18 cellular contexts compared by ENCODE assay signal in genomic region chr20:25160457-25160856, GRCh38. TPM values are rescaled to one million over a fixed set of nuclear protein-coding genes. Genes with fewer than 3 reads are reported as not detected.
DNase-seq lines count a peak whose midpoint lies in the region; ATAC-seq, FAIRE-seq and TF ChIP-seq lines count a peak whose summit lies in the region.
"Had no signal": no experiment of that assay in that cellular context is flagged by ENCODE, and none has a peak within 500 bp of the region (broad histone marks: within the 10 kb centered on the region; RNA-seq: fewer than 3 reads in every experiment).

No MANE protein-coding gene starts in this region.

- CTCF ChIA-PET in activated CD8-positive, alpha-beta memory T cell treated with anti-CD3 and anti-CD28 coated beads, Interleukin-2, amount 10 ng/mL, durations not matched to agents 7 days and 5 days (lab: Charles Lee): interaction anchor here (1.7 kb wide), 1 partner anchor 18 kb away, joined by 4 read pairs; no protein-coding TSS in a partner anchor

- H3K36me3 Mint-ChIP-seq in activated CD8-positive, alpha-beta memory T cell treated with anti-CD3 and anti-CD28 coated beads, Interleukin-2, amount 10 ng/mL, durations not matched to agents 7 days and 5 days: no peaks in the 10 kb centered on the region
- no peaks in the 10 kb centered on the region for H3K36me3 Mint-ChIP-seq in stimulated activated naive B cell treated with anti-CD40 and anti-IgM and Interleukin-4, amounts not matched to agents 10 μg/mL and 1 μg/mL and 100 μg/mL, for 72 hours

- H3K9ac ChIP-seq in kidney (ENCODE audit: low read length in 2 of 2): no peak overlapping the region

- H3K4me1 ChIP-seq in kidney (ENCODE audit: control insufficient read depth in 1 of 2, insufficient read depth in 1 of 2, low read depth in 1 of 2, low read length in 2 of 2): no peaks in the 10 kb centered on the region
- H3K4me1 ChIP-seq: spleen, transverse colon had no signal

- no peak for DNase-seq in activated CD8-positive, alpha-beta memory T cell treated with anti-CD3 and anti-CD28 coated beads, Interleukin-2, amount 10 ng/mL, durations not matched to agents 7 days and 5 days
- no peak for DNase-seq in activated CD8-positive, alpha-beta memory T cell treated with anti-CD3 and anti-CD28 coated beads, Interleukin-2, amount 50 U/mL, for 48 hours
- no peak for DNase-seq in stimulated activated naive B cell treated with anti-CD40 and anti-IgM and Interleukin-4, amounts not matched to agents 10 μg/mL and 1 μg/mL and 100 μg/mL, for 72 hours
- DNase-seq in kidney (no peak), KBM-7 (no peak)
- DNase-seq: aorta, NCI-H146, NCI-H524 treated with DMSO at 0.1 percent for 48 hours, pancreas, spleen, T-helper 9 cell, transverse colon had no signal

- H3K27ac Mint-ChIP-seq in activated CD8-positive, alpha-beta memory T cell treated with anti-CD3 and anti-CD28 coated beads, Interleukin-2, amount 10 ng/mL, durations not matched to agents 7 days and 5 days: no peak overlapping the region
- no peak overlapping the region for H3K27ac Mint-ChIP-seq in stimulated activated naive B cell treated with anti-CD40 and anti-IgM and Interleukin-4, amounts not matched to agents 10 μg/mL and 1 μg/mL and 100 μg/mL, for 72 hours

- in situ Hi-C loops in KBM-7 (cut with MboI; ENCODE audit: low pct_unique_long_range_greater_than_20kb, low sequenced_read_pairs): no loop called here

- H3K4me1 Mint-ChIP-seq in activated CD8-positive, alpha-beta memory T cell treated with anti-CD3 and anti-CD28 coated beads, Interleukin-2, amount 10 ng/mL, durations not matched to agents 7 days and 5 days: peaks cover 13% of the 10 kb centered on the region
- peaks cover 5 to 10% of the 10 kb centered on the region in 2 donors for H3K4me1 Mint-ChIP-seq in stimulated activated naive B cell treated with anti-CD40 and anti-IgM and Interleukin-4, amounts not matched to agents 10 μg/mL and 1 μg/mL and 100 μg/mL, for 72 hours

- H3K27ac ChIP-seq in kidney (ENCODE audit: low read depth in 2 of 2, low read length in 2 of 2): no peak overlapping the region
- H3K27ac ChIP-seq: pancreas, RWPE1, spleen, transverse colon had no signal

- no peaks in the 10 kb centered on the region for H3K27me3 Mint-ChIP-seq in activated CD8-positive, alpha-beta memory T cell treated with anti-CD3 and anti-CD28 coated beads, Interleukin-2, amount 10 ng/mL, durations not matched to agents 7 days and 5 days
- H3K27me3 Mint-ChIP-seq in stimulated activated naive B cell treated with anti-CD40 and anti-IgM and Interleukin-4, amounts not matched to agents 10 μg/mL and 1 μg/mL and 100 μg/mL, for 72 hours: peaks cover 6% of the 10 kb centered on the region in 2 donors

- H3K4me3 ChIP-seq in kidney (ENCODE audit: low read length in 2 of 2): no peak overlapping the region
- H3K4me3 ChIP-seq: K562, pancreas, spleen, transverse colon had no signal

- no peak overlapping the region for H3K4me3 Mint-ChIP-seq in activated CD8-positive, alpha-beta memory T cell treated with anti-CD3 and anti-CD28 coated beads, Interleukin-2, amount 10 ng/mL, durations not matched to agents 7 days and 5 days
- no peak overlapping the region for H3K4me3 Mint-ChIP-seq in stimulated activated naive B cell treated with anti-CD40 and anti-IgM and Interleukin-4, amounts not matched to agents 10 μg/mL and 1 μg/mL and 100 μg/mL, for 72 hours

- ATAC-seq in activated CD8-positive, alpha-beta memory T cell treated with anti-CD3 and anti-CD28 coated beads, Interleukin-2, amount 10 ng/mL, durations not matched to agents 7 days and 5 days: peak; percentile 45
- ATAC-seq in GM21526 (IDR thresholded peaks at IDR 0.05; ENCODE audit: low FRiP score, unreplicated experiment) (peak; percentile 78), HG03196 (IDR thresholded peaks at IDR 0.05; ENCODE audit: unreplicated experiment) (peak; percentile 80), GM19023 (IDR thresholded peaks at IDR 0.05; ENCODE audit: unreplicated experiment) (no peak)
- ATAC-seq in stimulated activated naive B cell treated with anti-CD40 and anti-IgM and Interleukin-4, amounts not matched to agents 10 μg/mL and 1 μg/mL and 100 μg/mL, for 72 hours (replicated peaks): peak; percentile 81 to 95
- ATAC-seq: K562, pancreas had no signal

- H3K36me3 ChIP-seq in kidney (ENCODE audit: control insufficient read depth in 1 of 2, insufficient read depth in 2 of 2, low read length in 2 of 2): no peaks in the 10 kb centered on the region
- H3K36me3 ChIP-seq: pancreas, spleen, transverse colon had no signal

- no peak for TF ChIP-seq CTCF in kidney (IDR thresholded peaks at IDR 0.05; ENCODE audit: borderline replicate concordance, extremely low read depth, insufficient read depth)

- no peak for FAIRE-seq in kidney (lab: Jason Lieb, UNC)
- FAIRE-seq: D721Med, K562, pancreas had no signal

- H3K9me3 ChIP-seq in kidney (ENCODE audit: control insufficient read depth in 1 of 2, low read length in 2 of 2): peaks cover 0 to 3% of the 10 kb centered on the region in 2 donors
- H3K9me3 ChIP-seq: pancreas, transverse colon had no signal

- H3K9me3 Mint-ChIP-seq in activated CD8-positive, alpha-beta memory T cell treated with anti-CD3 and anti-CD28 coated beads, Interleukin-2, amount 10 ng/mL, durations not matched to agents 7 days and 5 days (ENCODE audit: low read depth): peaks cover 3% of the 10 kb centered on the region
- H3K9me3 Mint-ChIP-seq in stimulated activated naive B cell treated with anti-CD40 and anti-IgM and Interleukin-4, amounts not matched to agents 10 μg/mL and 1 μg/mL and 100 μg/mL, for 72 hours: peaks cover 0 to 2% of the 10 kb centered on the region in 2 donors

- intact Hi-C loops in kidney (cut with DNase I): no loop called here

RNA-seq across cellular contexts. Expression of gene ENTPD6, which starts 35.1 kb away (rescaled TPM):
- total RNA-seq in activated CD8-positive, alpha-beta memory T cell treated with anti-CD3 and anti-CD28 coated beads, Interleukin-2, amount 10 ng/mL, durations not matched to agents 7 days and 5 days: 10 to 100 TPM; 37.6 to 42.0 TPM
- total RNA-seq in kidney: 95.7 TPM
- polyA plus RNA-seq in kidney (ENCODE audit: insufficient read depth, low read depth, low replicate concordance): 59.0 TPM
